In the genomic region with DNA sequence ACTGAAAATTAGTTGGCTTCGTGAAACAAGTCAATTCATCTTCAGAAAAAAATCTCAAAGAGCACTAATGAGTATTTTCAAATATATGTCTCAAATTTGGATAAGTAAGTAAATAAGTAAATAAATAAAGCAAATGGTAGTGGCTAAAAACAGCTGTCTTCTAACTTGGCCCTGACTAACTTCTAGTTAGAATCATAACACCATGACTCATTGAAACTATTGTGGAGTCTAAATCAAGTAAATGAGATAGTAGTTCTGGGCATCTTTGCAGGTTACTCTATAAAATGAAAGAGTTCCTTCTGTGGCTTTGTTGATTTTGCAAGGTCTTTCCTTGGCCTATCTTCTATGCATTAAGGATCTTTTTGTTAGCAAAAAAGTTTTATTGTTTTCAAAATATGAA, we compare ENCODE assay signal across 15 cellular contexts.
A peak's percentile ranks its signal among the peaks of the same experiment; 100 is the strongest.
DNase-seq lines count a peak whose midpoint lies in the region; FAIRE-seq and TF ChIP-seq lines count a peak whose summit lies in the region.
"Had no signal": no experiment of that assay in that cellular context is flagged by ENCODE, and none has a peak within 500 bp of the region (broad histone marks: within the 10 kb centered on the region; RNA-seq: fewer than 3 reads in every experiment).

No MANE protein-coding gene starts in this region.

- no peaks in the 10 kb centered on the region for H3K36me3 ChIP-seq in smooth muscle cell (ENCODE audit: low read depth)

- H3K4me1 ChIP-seq in smooth muscle cell (ENCODE audit: low read depth), result no peaks in the 10 kb centered on the region

- H3K4me2 ChIP-seq in smooth muscle cell, result no peak overlapping the region
- H3K4me2 ChIP-seq: PC-9 had no signal

- TF ChIP-seq CTCF in astrocyte of the spinal cord (IDR thresholded peaks at IDR 0.05; ENCODE audit: low read depth, low read length) (no peak), smooth muscle cell (IDR thresholded peaks at IDR 0.05; ENCODE audit: borderline replicate concordance, insufficient read depth, poor library complexity, severe bottlenecking) (no peak)

- H3K9me3 ChIP-seq in smooth muscle cell (replicated peaks; ENCODE audit: low read depth), result no peaks in the 10 kb centered on the region

- H3K79me2 ChIP-seq in smooth muscle cell (ENCODE audit: low read depth), result no peaks in the 10 kb centered on the region

- WGBS in smooth muscle cell (ENCODE audit: low lambda C conversion rate), result 100% methylated on average over 1 of the region's 1 CpG

- H3K27me3 ChIP-seq in smooth muscle cell (ENCODE audit: low read depth), result no peaks in the 10 kb centered on the region

- no peaks in the 10 kb centered on the region for H3F3A ChIP-seq in smooth muscle cell (ENCODE audit: low read depth)

- DNase-seq in EL, result peak; percentile 34
- DNase-seq in LHCN-M2 (ENCODE audit: low read depth), result peak; percentile 66
- peak; percentile 50 for DNase-seq in astrocyte of the spinal cord (ENCODE audit: low read depth, low spot score)
- DNase-seq in iris pigment epithelial cell (ENCODE audit: low read depth), result peak; percentile 40
- DNase-seq in NCI-H2196 treated with DMSO at 0.1 percent for 48 hours (lab: John Stamatoyannopoulos, UW; ENCODE audit: unreplicated experiment), result no peak
- no peak for DNase-seq in activated CD8-positive, alpha-beta memory T cell treated with anti-CD3 and anti-CD28 coated beads, Interleukin-2, amount 50 U/mL, for 4 hours
- no peak for DNase-seq in frontal cortex (ENCODE audit: low spot score in 2 of 2)
- no peak for DNase-seq in smooth muscle cell (lab: John Stamatoyannopoulos, UW; ENCODE audit: unreplicated experiment)
- DNase-seq: DMS 273 treated with DMSO at 0.1 percent for 48 hours, H7, NCI-H1417 treated with DMSO at 0.1 percent for 48 hours, NCI-H1930, NCI-H748 treated with DMSO at 0.1 percent for 48 hours, PC-9 had no signal

- H2AFZ ChIP-seq in smooth muscle cell (ENCODE audit: low read depth), result no peak overlapping the region
- H2AFZ ChIP-seq: PC-9 had no signal

- in situ Hi-C loops in astrocyte of the spinal cord (cut with HindIII; ENCODE audit: low sequenced_read_pairs), result no loop called here

- no peak for FAIRE-seq in frontal cortex (lab: Jason Lieb, UNC)

- no peaks in the 10 kb centered on the region for H4K20me1 ChIP-seq in smooth muscle cell (ENCODE audit: low read depth)

- no peak overlapping the region for H3K4me3 ChIP-seq in astrocyte of the spinal cord (ENCODE audit: low read depth, low read length)
- H3K4me3 ChIP-seq in smooth muscle cell, result no peak overlapping the region
- H3K4me3 ChIP-seq: PC-9 had no signal

- H3K27ac ChIP-seq in smooth muscle cell (ENCODE audit: low read depth), result no peak overlapping the region
- H3K27ac ChIP-seq: C4-2B, PC-9 had no signal

- no peak overlapping the region for H3K9ac ChIP-seq in smooth muscle cell (ENCODE audit: low read depth)

Comparison
In these comparisons a context has a peak if more than half of its experiments do, and no peak if none do; other contexts are left out.
1. DNase-seq: peak in EL (single experiment), LHCN-M2 (single experiment), astrocyte of the spinal cord (single experiment) and iris pigment epithelial cell (single experiment); none in NCI-H2196 treated with DMSO at 0.1 percent for 48 hours (single experiment), activated CD8-positive, alpha-beta memory T cell treated with anti-CD3 and anti-CD28 coated beads, Interleukin-2, amount 50 U/mL, for 4 hours (single experiment), frontal cortex (0 of 2) and smooth muscle cell (single experiment).